In the genomic region with DNA sequence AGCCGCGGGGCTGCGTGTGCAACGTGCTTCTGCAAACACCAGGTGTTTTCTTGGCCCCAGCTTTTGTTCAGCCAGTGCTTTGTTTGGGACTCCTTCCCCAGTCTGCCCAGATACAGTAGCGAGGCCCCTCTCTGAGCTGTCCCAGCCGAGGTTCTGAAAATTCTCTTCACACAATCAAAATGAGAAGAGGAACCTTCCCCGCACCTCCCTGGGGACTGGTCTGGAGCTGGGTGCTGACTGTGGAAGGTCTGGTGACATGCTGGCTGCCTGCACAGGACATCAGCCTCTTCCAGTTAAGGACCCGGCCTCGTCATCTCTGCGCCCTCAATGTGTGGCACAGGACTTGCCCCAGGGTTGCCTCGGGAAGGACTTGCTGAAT, we compare ENCODE assay signal across 14 cellular contexts. TPM values are rescaled to one million over a fixed set of nuclear protein-coding genes. Genes with fewer than 3 reads are reported as not detected.
DNase-seq lines count a peak whose midpoint lies in the region; ATAC-seq lines count a peak whose summit lies in the region.
"Had no signal": no experiment of that assay in that cellular context is flagged by ENCODE, and none has a peak within 500 bp of the region (broad histone marks: within the 10 kb centered on the region; RNA-seq: fewer than 3 reads in every experiment).

No MANE protein-coding gene starts in this region.

- ATAC-seq in activated naive CD8-positive, alpha-beta T cell treated with anti-CD3 and anti-CD28 coated beads, Interleukin-2, amount 50 U/mL, for 24 hours = no peak
- ATAC-seq in GM21825 (IDR thresholded peaks at IDR 0.05; ENCODE audit: unreplicated experiment) (peak; percentile 60), GM18873 (IDR thresholded peaks at IDR 0.05; ENCODE audit: low FRiP score, unreplicated experiment) (no peak)
- ATAC-seq in stimulated activated naive B cell treated with anti-CD40 and anti-IgM and Interleukin-4, amounts not matched to agents 10 μg/mL and 1 μg/mL and 100 μg/mL, for 72 hours (replicated peaks) = peak; percentile 93 to 98
- ATAC-seq in naive thymus-derived CD4-positive, alpha-beta T cell = no peak
- no peak for ATAC-seq in activated CD8-positive, alpha-beta memory T cell treated with anti-CD3 and anti-CD28 coated beads, Interleukin-2, amount 10 ng/mL, durations not matched to agents 7 days and 5 days
- ATAC-seq: right cardiac atrium had no signal

- peaks cover 0 to 12% of the 10 kb centered on the region in 2 donors for H3K4me1 ChIP-seq in naive thymus-derived CD4-positive, alpha-beta T cell (ENCODE audit: control insufficient read depth in 2 of 2, insufficient read depth in 2 of 2, low read length in 2 of 2)

- peaks cover 11% of the 10 kb centered on the region for H3K4me1 Mint-ChIP-seq in activated naive CD8-positive, alpha-beta T cell (ENCODE audit: low read depth)
- peaks cover 5% of the 10 kb centered on the region for H3K4me1 Mint-ChIP-seq in activated naive CD8-positive, alpha-beta T cell treated with anti-CD3 and anti-CD28 coated beads, Interleukin-2, amount 50 U/mL, for 24 hours
- H3K4me1 Mint-ChIP-seq in stimulated activated naive B cell treated with anti-CD40 and anti-IgM and Interleukin-4, amounts not matched to agents 10 μg/mL and 1 μg/mL and 100 μg/mL, for 72 hours = peaks cover 17 to 28% of the 10 kb centered on the region in 2 donors
- H3K4me1 Mint-ChIP-seq in naive thymus-derived CD4-positive, alpha-beta T cell = peaks cover 0 to 24% (median 11%) of the 10 kb centered on the region in 7 donors
- H3K4me1 Mint-ChIP-seq in activated CD8-positive, alpha-beta memory T cell treated with anti-CD3 and anti-CD28 coated beads, Interleukin-2, amount 10 ng/mL, durations not matched to agents 7 days and 5 days = peaks cover 8% of the 10 kb centered on the region

- H3K27me3 ChIP-seq in naive thymus-derived CD4-positive, alpha-beta T cell (ENCODE audit: control insufficient read depth in 2 of 2, insufficient read depth in 2 of 2, low read length in 2 of 2) = peaks cover 0 to 10% of the 10 kb centered on the region in 2 donors

- H3K36me3 Mint-ChIP-seq in activated naive CD8-positive, alpha-beta T cell = no peaks in the 10 kb centered on the region
- no peaks in the 10 kb centered on the region for H3K36me3 Mint-ChIP-seq in activated naive CD8-positive, alpha-beta T cell treated with anti-CD3 and anti-CD28 coated beads, Interleukin-2, amount 50 U/mL, for 24 hours (ENCODE audit: low read depth)
- peaks cover 0 to 4% of the 10 kb centered on the region in 2 donors for H3K36me3 Mint-ChIP-seq in stimulated activated naive B cell treated with anti-CD40 and anti-IgM and Interleukin-4, amounts not matched to agents 10 μg/mL and 1 μg/mL and 100 μg/mL, for 72 hours
- peaks cover 0 to 8% (median 1%) of the 10 kb centered on the region in 5 donors for H3K36me3 Mint-ChIP-seq in naive thymus-derived CD4-positive, alpha-beta T cell
- H3K36me3 Mint-ChIP-seq in activated CD8-positive, alpha-beta memory T cell treated with anti-CD3 and anti-CD28 coated beads, Interleukin-2, amount 10 ng/mL, durations not matched to agents 7 days and 5 days = no peaks in the 10 kb centered on the region

- H3K27ac ChIP-seq in naive thymus-derived CD4-positive, alpha-beta T cell (ENCODE audit: low read depth, low read length) = no peak overlapping the region
- H3K27ac ChIP-seq: coronary artery had no signal

- no peaks in the 10 kb centered on the region for H3K9me3 Mint-ChIP-seq in activated naive CD8-positive, alpha-beta T cell (ENCODE audit: low read depth)
- no peaks in the 10 kb centered on the region for H3K9me3 Mint-ChIP-seq in activated naive CD8-positive, alpha-beta T cell treated with anti-CD3 and anti-CD28 coated beads, Interleukin-2, amount 50 U/mL, for 24 hours
- peaks cover 0 to 3% of the 10 kb centered on the region in 2 donors for H3K9me3 Mint-ChIP-seq in stimulated activated naive B cell treated with anti-CD40 and anti-IgM and Interleukin-4, amounts not matched to agents 10 μg/mL and 1 μg/mL and 100 μg/mL, for 72 hours
- peaks cover 0 to 8% (median 0%) of the 10 kb centered on the region in 11 donors for H3K9me3 Mint-ChIP-seq in naive thymus-derived CD4-positive, alpha-beta T cell
- H3K9me3 Mint-ChIP-seq in activated CD8-positive, alpha-beta memory T cell treated with anti-CD3 and anti-CD28 coated beads, Interleukin-2, amount 10 ng/mL, durations not matched to agents 7 days and 5 days (ENCODE audit: low read depth) = no peaks in the 10 kb centered on the region

- H3K4me3 ChIP-seq in naive thymus-derived CD4-positive, alpha-beta T cell (ENCODE audit: low read length) = no peak overlapping the region

- no peaks in the 10 kb centered on the region for H3K9me3 ChIP-seq in naive thymus-derived CD4-positive, alpha-beta T cell (ENCODE audit: control insufficient read depth in 2 of 3, low read length in 3 of 3)

- no peak for DNase-seq in activated naive CD8-positive, alpha-beta T cell treated with anti-CD3 and anti-CD28 coated beads, Interleukin-2, amount 50 U/mL, for 24 hours
- peak; percentile 5 for DNase-seq in NCI-H774 (lab: John Stamatoyannopoulos, UW)
- peak; percentile 74 for DNase-seq in stimulated activated naive B cell treated with anti-CD40 and anti-IgM and Interleukin-4, amounts not matched to agents 10 μg/mL and 1 μg/mL and 100 μg/mL, for 72 hours
- no peak for DNase-seq in naive thymus-derived CD4-positive, alpha-beta T cell
- DNase-seq in activated CD8-positive, alpha-beta memory T cell treated with anti-CD3 and anti-CD28 coated beads, Interleukin-2, amount 10 ng/mL, durations not matched to agents 7 days and 5 days = no peak
- DNase-seq: NCI-H187 treated with DMSO at 0.1 percent for 48 hours, trophoblast cell had no signal

- POLR2A ChIA-PET in naive thymus-derived CD4-positive, alpha-beta T cell (lab: Charles Lee) = no interaction called here

- CTCF ChIA-PET in naive thymus-derived CD4-positive, alpha-beta T cell (lab: Charles Lee) = no interaction called here
- CTCF ChIA-PET in activated CD8-positive, alpha-beta memory T cell treated with anti-CD3 and anti-CD28 coated beads, Interleukin-2, amount 10 ng/mL, durations not matched to agents 7 days and 5 days (lab: Charles Lee) = interaction anchor here (2.4 kb wide), 1 partner anchor 11 kb away, joined by 9 read pairs; no protein-coding TSS in a partner anchor

- peaks cover 27% of the 10 kb centered on the region for H3K27me3 Mint-ChIP-seq in activated naive CD8-positive, alpha-beta T cell
- peaks cover 46% of the 10 kb centered on the region for H3K27me3 Mint-ChIP-seq in activated naive CD8-positive, alpha-beta T cell treated with anti-CD3 and anti-CD28 coated beads, Interleukin-2, amount 50 U/mL, for 24 hours
- peaks cover 57 to 75% of the 10 kb centered on the region in 2 donors for H3K27me3 Mint-ChIP-seq in stimulated activated naive B cell treated with anti-CD40 and anti-IgM and Interleukin-4, amounts not matched to agents 10 μg/mL and 1 μg/mL and 100 μg/mL, for 72 hours
- peaks cover 38 to 48% (median 45%) of the 10 kb centered on the region in 5 donors for H3K27me3 Mint-ChIP-seq in naive thymus-derived CD4-positive, alpha-beta T cell
- H3K27me3 Mint-ChIP-seq in activated CD8-positive, alpha-beta memory T cell treated with anti-CD3 and anti-CD28 coated beads, Interleukin-2, amount 10 ng/mL, durations not matched to agents 7 days and 5 days = peaks cover 30% of the 10 kb centered on the region

- H3K4me3 Mint-ChIP-seq in activated naive CD8-positive, alpha-beta T cell = peak overlapping the region; percentile 49
- H3K4me3 Mint-ChIP-seq in activated naive CD8-positive, alpha-beta T cell treated with anti-CD3 and anti-CD28 coated beads, Interleukin-2, amount 50 U/mL, for 24 hours = no peak overlapping the region
- H3K4me3 Mint-ChIP-seq in stimulated activated naive B cell treated with anti-CD40 and anti-IgM and Interleukin-4, amounts not matched to agents 10 μg/mL and 1 μg/mL and 100 μg/mL, for 72 hours = peak overlapping the region; percentile 31 to 36
- H3K4me3 Mint-ChIP-seq in naive thymus-derived CD4-positive, alpha-beta T cell = peak overlapping the region in 5 of 10 donors; percentile 32 to 84 (median 41)
- no peak overlapping the region for H3K4me3 Mint-ChIP-seq in activated CD8-positive, alpha-beta memory T cell treated with anti-CD3 and anti-CD28 coated beads, Interleukin-2, amount 10 ng/mL, durations not matched to agents 7 days and 5 days

- intact Hi-C loops in naive thymus-derived CD4-positive, alpha-beta T cell (cut with micrococcal nuclease) = no loop called here

- no peaks in the 10 kb centered on the region for H3K36me3 ChIP-seq in naive thymus-derived CD4-positive, alpha-beta T cell (ENCODE audit: control insufficient read depth in 2 of 3, insufficient read depth in 3 of 3, low read length in 3 of 3)

- H3K27ac Mint-ChIP-seq in activated naive CD8-positive, alpha-beta T cell = no peak overlapping the region
- no peak overlapping the region for H3K27ac Mint-ChIP-seq in activated naive CD8-positive, alpha-beta T cell treated with anti-CD3 and anti-CD28 coated beads, Interleukin-2, amount 50 U/mL, for 24 hours
- no peak overlapping the region for H3K27ac Mint-ChIP-seq in stimulated activated naive B cell treated with anti-CD40 and anti-IgM and Interleukin-4, amounts not matched to agents 10 μg/mL and 1 μg/mL and 100 μg/mL, for 72 hours
- no peak overlapping the region for H3K27ac Mint-ChIP-seq in naive thymus-derived CD4-positive, alpha-beta T cell
- no peak overlapping the region for H3K27ac Mint-ChIP-seq in activated CD8-positive, alpha-beta memory T cell treated with anti-CD3 and anti-CD28 coated beads, Interleukin-2, amount 10 ng/mL, durations not matched to agents 7 days and 5 days

RNA-seq across cellular contexts. Expression of gene ATP4A, which starts 4.2 kb away (rescaled TPM):
- total RNA-seq in naive thymus-derived CD4-positive, alpha-beta T cell = not detected
- polyA plus RNA-seq in naive thymus-derived CD4-positive, alpha-beta T cell = not detected
- total RNA-seq in activated CD8-positive, alpha-beta memory T cell treated with anti-CD3 and anti-CD28 coated beads, Interleukin-2, amount 10 ng/mL, durations not matched to agents 7 days and 5 days = not detected
- total RNA-seq: activated CD8-positive, alpha-beta memory T cell treated with anti-CD3 and anti-CD28 coated beads for 36 hours; right cardiac atrium; T-helper 2 cell treated with Interferon-gamma antibody and Interleukin-4, amounts not matched to agents 100 ng/mL and 5 ng/mL, for 36 hours had no signal
- polyA plus RNA-seq: right cardiac atrium had no signal

RNA-seq across cellular contexts. Expression of gene TMEM147, which starts 13.8 kb away (rescaled TPM):
- 10 to 100 TPM; 24.7 to 54.0 (median 34.6) TPM for total RNA-seq in naive thymus-derived CD4-positive, alpha-beta T cell
- 100 to 1,000 TPM; 143 to 154 TPM for polyA plus RNA-seq in naive thymus-derived CD4-positive, alpha-beta T cell
- total RNA-seq in activated CD8-positive, alpha-beta memory T cell treated with anti-CD3 and anti-CD28 coated beads, Interleukin-2, amount 10 ng/mL, durations not matched to agents 7 days and 5 days = 10 to 100 TPM; 43.6 to 65.3 TPM

RNA-seq across cellular contexts. Expression of gene GAPDHS, which starts 26.0 kb away (rescaled TPM):
- not detected for total RNA-seq in naive thymus-derived CD4-positive, alpha-beta T cell
- polyA plus RNA-seq in naive thymus-derived CD4-positive, alpha-beta T cell = not detected
- not detected for total RNA-seq in activated CD8-positive, alpha-beta memory T cell treated with anti-CD3 and anti-CD28 coated beads, Interleukin-2, amount 10 ng/mL, durations not matched to agents 7 days and 5 days
- total RNA-seq: activated CD8-positive, alpha-beta memory T cell treated with anti-CD3 and anti-CD28 coated beads for 36 hours; right cardiac atrium; T-helper 2 cell treated with Interferon-gamma antibody and Interleukin-4, amounts not matched to agents 100 ng/mL and 5 ng/mL, for 36 hours had no signal
- polyA plus RNA-seq: right cardiac atrium had no signal

RNA-seq across cellular contexts. Expression of gene PMIS2, which starts 26.7 kb away (rescaled TPM):
- total RNA-seq in naive thymus-derived CD4-positive, alpha-beta T cell = not detected
- polyA plus RNA-seq in naive thymus-derived CD4-positive, alpha-beta T cell = not detected
- not detected for total RNA-seq in activated CD8-positive, alpha-beta memory T cell treated with anti-CD3 and anti-CD28 coated beads, Interleukin-2, amount 10 ng/mL, durations not matched to agents 7 days and 5 days
- total RNA-seq: activated CD8-positive, alpha-beta memory T cell treated with anti-CD3 and anti-CD28 coated beads for 36 hours; right cardiac atrium; T-helper 2 cell treated with Interferon-gamma antibody and Interleukin-4, amounts not matched to agents 100 ng/mL and 5 ng/mL, for 36 hours had no signal
- polyA plus RNA-seq: right cardiac atrium had no signal

RNA-seq across cellular contexts. Expression of gene SBSN, which starts 31.2 kb away (rescaled TPM):
- not detected for total RNA-seq in naive thymus-derived CD4-positive, alpha-beta T cell
- not detected for polyA plus RNA-seq in naive thymus-derived CD4-positive, alpha-beta T cell
- not detected for total RNA-seq in activated CD8-positive, alpha-beta memory T cell treated with anti-CD3 and anti-CD28 coated beads, Interleukin-2, amount 10 ng/mL, durations not matched to agents 7 days and 5 days
- total RNA-seq: activated CD8-positive, alpha-beta memory T cell treated with anti-CD3 and anti-CD28 coated beads for 36 hours; right cardiac atrium; T-helper 2 cell treated with Interferon-gamma antibody and Interleukin-4, amounts not matched to agents 100 ng/mL and 5 ng/mL, for 36 hours had no signal
- polyA plus RNA-seq: right cardiac atrium had no signal

Comparison
In these comparisons a context has a peak if more than half of its experiments do, and no peak if none do; other contexts are left out.
1. H3K4me3 Mint-ChIP-seq: peak in activated naive CD8-positive, alpha-beta T cell (single experiment) and stimulated activated naive B cell treated with anti-CD40 and anti-IgM and Interleukin-4, amounts not matched to agents 10 μg/mL and 1 μg/mL and 100 μg/mL, for 72 hours (2 of 2); none in activated naive CD8-positive, alpha-beta T cell treated with anti-CD3 and anti-CD28 coated beads, Interleukin-2, amount 50 U/mL, for 24 hours (single experiment) and activated CD8-positive, alpha-beta memory T cell treated with anti-CD3 and anti-CD28 coated beads, Interleukin-2, amount 10 ng/mL, durations not matched to agents 7 days and 5 days (single experiment).
2. ATAC-seq: peak in GM21825 (single experiment) and stimulated activated naive B cell treated with anti-CD40 and anti-IgM and Interleukin-4, amounts not matched to agents 10 μg/mL and 1 μg/mL and 100 μg/mL, for 72 hours (2 of 2); none in activated naive CD8-positive, alpha-beta T cell treated with anti-CD3 and anti-CD28 coated beads, Interleukin-2, amount 50 U/mL, for 24 hours (single experiment), GM18873 (single experiment), naive thymus-derived CD4-positive, alpha-beta T cell (single experiment) and activated CD8-positive, alpha-beta memory T cell treated with anti-CD3 and anti-CD28 coated beads, Interleukin-2, amount 10 ng/mL, durations not matched to agents 7 days and 5 days (single experiment).
3. DNase-seq: peak in NCI-H774 (single experiment) and stimulated activated naive B cell treated with anti-CD40 and anti-IgM and Interleukin-4, amounts not matched to agents 10 μg/mL and 1 μg/mL and 100 μg/mL, for 72 hours (single experiment); none in activated naive CD8-positive, alpha-beta T cell treated with anti-CD3 and anti-CD28 coated beads, Interleukin-2, amount 50 U/mL, for 24 hours (single experiment), naive thymus-derived CD4-positive, alpha-beta T cell (0 of 9) and activated CD8-positive, alpha-beta memory T cell treated with anti-CD3 and anti-CD28 coated beads, Interleukin-2, amount 10 ng/mL, durations not matched to agents 7 days and 5 days (single experiment).